1 cellular context compared by ENCODE assay signal in genomic region chr3:185309309-185309708, GRCh38.
A peak's percentile ranks its signal among the peaks of the same experiment; 100 is the strongest.
TF ChIP-seq lines count a peak whose summit lies in the region.

No MANE protein-coding gene starts in this region.

TF ChIP-seq in HepG2, 621 proteins besides CTCF, POLR2A, EP300 and RAD21 (continued from another document and continues in another):
- TF ChIP-seq ZNF407 (CRISPR knock-in tag; IDR thresholded peaks at IDR 0.05; ENCODE audit: not compliant biosample characterization) = no peak
- no peak for TF ChIP-seq HMGXB3 (CRISPR knock-in tag; IDR thresholded peaks at IDR 0.05; ENCODE audit: borderline replicate concordance)
- no peak for TF ChIP-seq ZNF496 (CRISPR knock-in tag; IDR thresholded peaks at IDR 0.05; ENCODE audit: insufficient replicate concordance)
- no peak for TF ChIP-seq ZBED4 (CRISPR knock-in tag; IDR thresholded peaks at IDR 0.05; ENCODE audit: borderline replicate concordance)
- TF ChIP-seq PHF20 (CRISPR knock-in tag; IDR thresholded peaks at IDR 0.05) = no peak
- TF ChIP-seq ZNF17 (CRISPR knock-in tag; IDR thresholded peaks at IDR 0.05) = no peak
- TF ChIP-seq SKIL (CRISPR knock-in tag; IDR thresholded peaks at IDR 0.05; ENCODE audit: borderline replicate concordance) = no peak
- TF ChIP-seq TBX2 (CRISPR knock-in tag; IDR thresholded peaks at IDR 0.05; ENCODE audit: borderline replicate concordance) = no peak
- no peak for TF ChIP-seq TMF1 (CRISPR knock-in tag; IDR thresholded peaks at IDR 0.05; ENCODE audit: low read depth)
- no peak for TF ChIP-seq THAP8 (CRISPR knock-in tag; IDR thresholded peaks at IDR 0.05; ENCODE audit: borderline replicate concordance)
- TF ChIP-seq AKNA (CRISPR knock-in tag; IDR thresholded peaks at IDR 0.05; ENCODE audit: borderline replicate concordance) = no peak
- peak; percentile 32; the same call in 1 of the 2 replicates for TF ChIP-seq SOX5 (CRISPR knock-in tag; IDR thresholded peaks at IDR 0.05; ENCODE audit: borderline replicate concordance)
- no peak for TF ChIP-seq ZNF569 (CRISPR knock-in tag; IDR thresholded peaks at IDR 0.05; ENCODE audit: borderline replicate concordance)
- TF ChIP-seq FLYWCH1 (CRISPR knock-in tag; IDR thresholded peaks at IDR 0.05) = no peak
- no peak for TF ChIP-seq NONO (IDR thresholded peaks at IDR 0.05)
- TF ChIP-seq NONO (CRISPR knock-in tag; conservative IDR thresholded peaks at IDR 0.05) = no peak
- TF ChIP-seq FOSL2 (CRISPR knock-in tag; IDR thresholded peaks at IDR 0.05) = peak; percentile 36
- TF ChIP-seq CBX1 (IDR thresholded peaks at IDR 0.05; ENCODE audit: low read depth) = no peak
- TF ChIP-seq SETDB1 (CRISPR knock-in tag; IDR thresholded peaks at IDR 0.05; ENCODE audit: borderline replicate concordance) = no peak
- TF ChIP-seq GZF1 (CRISPR knock-in tag; IDR thresholded peaks at IDR 0.05) = no peak
- TF ChIP-seq TFAP4 (IDR thresholded peaks at IDR 0.05; ENCODE audit: borderline replicate concordance, low read depth) = no peak
- 0 out of 2 replicates have a peak, but pooled peaks have one; percentile 19 for TF ChIP-seq MIXL1 (CRISPR knock-in tag; IDR thresholded peaks at IDR 0.05)
- no peak for TF ChIP-seq ONECUT2 (CRISPR knock-in tag; IDR thresholded peaks at IDR 0.05)
- no peak for TF ChIP-seq ZNF562 (CRISPR knock-in tag; IDR thresholded peaks at IDR 0.05; ENCODE audit: borderline replicate concordance)
- no peak for TF ChIP-seq ISL2 (CRISPR knock-in tag; IDR thresholded peaks at IDR 0.05)
- no peak for TF ChIP-seq ZNF7 (CRISPR knock-in tag; IDR thresholded peaks at IDR 0.05)
- no peak for TF ChIP-seq KLF11 (CRISPR knock-in tag; IDR thresholded peaks at IDR 0.05)
- no peak for TF ChIP-seq NR3C1 (CRISPR knock-in tag; IDR thresholded peaks at IDR 0.05)
